ENCODE assay signal across 6 cellular contexts in genomic region chr10:79470096-79470495, GRCh38. TPM values are rescaled to one million over a fixed set of nuclear protein-coding genes. Genes with fewer than 3 reads are reported as not detected.
"Had no signal": no experiment of that assay in that cellular context is flagged by ENCODE, and none has a peak within 500 bp of the region (broad histone marks: within the 10 kb centered on the region; RNA-seq: fewer than 3 reads in every experiment).

No MANE protein-coding gene starts in this region.

- H3K9me3 Mint-ChIP-seq: IgD-negative memory B cell had no signal

- H3K9ac ChIP-seq: GM23248 had no signal

- H3K4me3 Mint-ChIP-seq: IgD-negative memory B cell had no signal

- H3K4me3 ChIP-seq: GM23248 had no signal

- H3K36me3 Mint-ChIP-seq: IgD-negative memory B cell had no signal

- H2AFZ ChIP-seq: GM23248 had no signal

- H3K27ac ChIP-seq: GM23248 had no signal

- H3K4me1 Mint-ChIP-seq: IgD-negative memory B cell had no signal

- DNase-seq: GM23248, GOT3, H7, HCEC 1CT had no signal

RNA-seq across cellular contexts. Expression of gene ZCCHC24, which starts 24.7 kb away (rescaled TPM):
- total RNA-seq: HT-29 had no signal
